ENCODE assay signal across 10 cellular contexts in the genomic region with DNA sequence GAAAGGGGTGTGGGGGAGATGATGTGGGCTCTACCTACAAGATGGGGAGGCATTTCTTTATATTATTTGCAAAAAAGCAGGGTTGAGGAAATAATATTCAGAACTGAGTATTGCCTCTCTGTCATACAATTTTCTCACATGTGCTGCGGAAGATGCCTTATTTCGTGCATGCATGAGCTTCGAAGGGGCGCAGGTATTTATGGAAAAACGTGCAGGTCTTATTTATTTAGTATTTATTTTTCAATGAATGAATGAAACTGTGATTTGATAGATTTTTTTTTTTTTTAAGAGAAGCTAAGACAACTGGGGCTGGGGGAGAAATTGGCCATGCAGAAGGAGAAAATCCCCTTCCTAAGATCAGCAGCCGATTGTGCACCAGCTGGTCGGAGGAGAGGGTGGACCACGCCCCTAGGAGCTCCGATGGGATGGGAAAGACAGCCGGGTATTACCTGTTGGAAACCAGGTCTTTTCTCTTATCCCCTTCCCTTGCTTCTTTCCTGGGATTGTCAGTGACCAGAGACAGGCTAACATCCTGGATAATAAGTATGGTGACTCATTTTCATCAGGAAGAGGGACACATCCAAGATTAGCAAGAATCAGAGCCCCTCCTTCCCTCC. TPM values are rescaled to one million over a fixed set of nuclear protein-coding genes. Genes with fewer than 3 reads are reported as not detected.
DNase-seq lines count a peak whose midpoint lies in the region; ATAC-seq and TF ChIP-seq lines count a peak whose summit lies in the region.
"Had no signal": no experiment of that assay in that cellular context is flagged by ENCODE, and none has a peak within 500 bp of the region (broad histone marks: within the 10 kb centered on the region; RNA-seq: fewer than 3 reads in every experiment).

No MANE protein-coding gene starts in this region.

- H3K9me3 ChIP-seq in adipocyte (ENCODE audit: control insufficient read depth, low read length): no peaks in the 10 kb centered on the region

- no peak overlapping the region for H3K27ac Mint-ChIP-seq in activated naive CD8-positive, alpha-beta T cell treated with anti-CD3 and anti-CD28 coated beads for 36 hours
- H3K27ac Mint-ChIP-seq in activated naive CD8-positive, alpha-beta T cell treated with anti-CD3 and anti-CD28 coated beads, Interleukin-2, amount 50 U/mL, for 24 hours: no peak overlapping the region
- no peak overlapping the region for H3K27ac Mint-ChIP-seq in stimulated activated naive CD8-positive, alpha-beta T cell treated with anti-CD3 and anti-CD28 coated beads, Interleukin-15, amount 100 ng/mL, for 72 hours
- H3K27ac Mint-ChIP-seq in CD14-positive monocyte: no peak overlapping the region

- H3K4me3 Mint-ChIP-seq in activated naive CD8-positive, alpha-beta T cell treated with anti-CD3 and anti-CD28 coated beads for 36 hours: peak overlapping the region; percentile 48
- no peak overlapping the region for H3K4me3 Mint-ChIP-seq in activated naive CD8-positive, alpha-beta T cell treated with anti-CD3 and anti-CD28 coated beads, Interleukin-2, amount 50 U/mL, for 24 hours
- H3K4me3 Mint-ChIP-seq in stimulated activated naive CD8-positive, alpha-beta T cell treated with anti-CD3 and anti-CD28 coated beads, Interleukin-15, amount 100 ng/mL, for 72 hours: peak overlapping the region; percentile 48 to 54
- peak overlapping the region in 1 of 2 donors; percentile 33 for H3K4me3 Mint-ChIP-seq in CD14-positive monocyte

- peak overlapping the region; percentile 75 for H3K4me3 ChIP-seq in adipocyte (ENCODE audit: low read length)
- peak overlapping the region; percentile 75 for H3K4me3 ChIP-seq in iPS-11a (ENCODE audit: low read depth, low read length)
- H3K4me3 ChIP-seq: GM12878 had no signal

- H3K27me3 ChIP-seq in adipocyte (replicated peaks; ENCODE audit: control insufficient read depth, insufficient read depth, low read length): no peaks in the 10 kb centered on the region

- no peaks in the 10 kb centered on the region for H3K36me3 ChIP-seq in adipocyte (ENCODE audit: control insufficient read depth, insufficient read depth, low read length, severe bottlenecking)

- peaks cover 47% of the 10 kb centered on the region for H3K27me3 Mint-ChIP-seq in activated naive CD8-positive, alpha-beta T cell treated with anti-CD3 and anti-CD28 coated beads for 36 hours
- H3K27me3 Mint-ChIP-seq in activated naive CD8-positive, alpha-beta T cell treated with anti-CD3 and anti-CD28 coated beads, Interleukin-2, amount 50 U/mL, for 24 hours: peaks cover 42% of the 10 kb centered on the region
- H3K27me3 Mint-ChIP-seq in stimulated activated naive CD8-positive, alpha-beta T cell treated with anti-CD3 and anti-CD28 coated beads, Interleukin-15, amount 100 ng/mL, for 72 hours: peaks cover 63% of the 10 kb centered on the region
- peaks cover 16 to 31% (median 19%) of the 10 kb centered on the region in 3 donors for H3K27me3 Mint-ChIP-seq in CD14-positive monocyte (ENCODE audit: low read depth in 3 of 3)

- intact Hi-C loops in CD14-positive monocyte (cut with micrococcal nuclease): no loop called here

- no peaks in the 10 kb centered on the region for H3K36me3 Mint-ChIP-seq in activated naive CD8-positive, alpha-beta T cell treated with anti-CD3 and anti-CD28 coated beads for 36 hours
- no peaks in the 10 kb centered on the region for H3K36me3 Mint-ChIP-seq in activated naive CD8-positive, alpha-beta T cell treated with anti-CD3 and anti-CD28 coated beads, Interleukin-2, amount 50 U/mL, for 24 hours (ENCODE audit: low read depth)
- H3K36me3 Mint-ChIP-seq in CD14-positive monocyte: no peaks in the 10 kb centered on the region

- no peaks in the 10 kb centered on the region for H3K9me3 Mint-ChIP-seq in activated naive CD8-positive, alpha-beta T cell treated with anti-CD3 and anti-CD28 coated beads for 36 hours
- no peaks in the 10 kb centered on the region for H3K9me3 Mint-ChIP-seq in activated naive CD8-positive, alpha-beta T cell treated with anti-CD3 and anti-CD28 coated beads, Interleukin-2, amount 50 U/mL, for 24 hours
- no peaks in the 10 kb centered on the region for H3K9me3 Mint-ChIP-seq in stimulated activated naive CD8-positive, alpha-beta T cell treated with anti-CD3 and anti-CD28 coated beads, Interleukin-15, amount 100 ng/mL, for 72 hours
- peaks cover 0 to 7% (median 0%) of the 10 kb centered on the region in 7 donors for H3K9me3 Mint-ChIP-seq in CD14-positive monocyte

- ATAC-seq in activated naive CD8-positive, alpha-beta T cell treated with anti-CD3 and anti-CD28 coated beads, Interleukin-2, amount 50 U/mL, for 24 hours: no peak
- ATAC-seq in stimulated activated naive CD8-positive, alpha-beta T cell treated with anti-CD3 and anti-CD28 coated beads, Interleukin-15, amount 100 ng/mL, for 72 hours: no peak
- ATAC-seq in HG02623 (IDR thresholded peaks at IDR 0.05; ENCODE audit: unreplicated experiment): no peak
- ATAC-seq: GM12878 had no signal

- no peak overlapping the region for H3K9ac ChIP-seq in adipocyte (ENCODE audit: low read length)

- H3K4me1 ChIP-seq in adipocyte (ENCODE audit: control insufficient read depth, insufficient read depth, low read length): peaks cover 4% of the 10 kb centered on the region

- no peak for TF ChIP-seq CTCF in CD14-positive monocyte (IDR thresholded peaks at IDR 0.05)

- peaks cover 18% of the 10 kb centered on the region for H3K4me1 Mint-ChIP-seq in activated naive CD8-positive, alpha-beta T cell treated with anti-CD3 and anti-CD28 coated beads for 36 hours
- peaks cover 6% of the 10 kb centered on the region for H3K4me1 Mint-ChIP-seq in activated naive CD8-positive, alpha-beta T cell treated with anti-CD3 and anti-CD28 coated beads, Interleukin-2, amount 50 U/mL, for 24 hours
- peaks cover 17% of the 10 kb centered on the region for H3K4me1 Mint-ChIP-seq in stimulated activated naive CD8-positive, alpha-beta T cell treated with anti-CD3 and anti-CD28 coated beads, Interleukin-15, amount 100 ng/mL, for 72 hours
- H3K4me1 Mint-ChIP-seq in CD14-positive monocyte: no peaks in the 10 kb centered on the region

- no peak for DNase-seq in activated naive CD8-positive, alpha-beta T cell treated with anti-CD3 and anti-CD28 coated beads for 36 hours
- no peak for DNase-seq in activated naive CD8-positive, alpha-beta T cell treated with anti-CD3 and anti-CD28 coated beads, Interleukin-2, amount 50 U/mL, for 24 hours
- DNase-seq in adipocyte (ENCODE audit: low read depth) (no peak), NCI-H446 treated with DMSO at 0.1 percent for 48 hours (lab: John Stamatoyannopoulos, UW) (no peak), CD14-positive monocyte (ENCODE audit: low spot score) (no peak)
- DNase-seq in stimulated activated naive CD8-positive, alpha-beta T cell treated with anti-CD3 and anti-CD28 coated beads, Interleukin-15, amount 100 ng/mL, for 72 hours: no peak

RNA-seq across cellular contexts. Expression of gene GAP43, which starts 0.8 kb away (rescaled TPM):
- under 1 TPM in 1 of 2 experiments, not detected in 1; 0.16 TPM for total RNA-seq in activated naive CD8-positive, alpha-beta T cell treated with anti-CD3 and anti-CD28 coated beads for 36 hours
- not detected for polyA plus RNA-seq in CD14-positive monocyte
- total RNA-seq: dermis microvascular lymphatic vessel endothelial cell, GM12878 had no signal
